In the genomic region with DNA sequence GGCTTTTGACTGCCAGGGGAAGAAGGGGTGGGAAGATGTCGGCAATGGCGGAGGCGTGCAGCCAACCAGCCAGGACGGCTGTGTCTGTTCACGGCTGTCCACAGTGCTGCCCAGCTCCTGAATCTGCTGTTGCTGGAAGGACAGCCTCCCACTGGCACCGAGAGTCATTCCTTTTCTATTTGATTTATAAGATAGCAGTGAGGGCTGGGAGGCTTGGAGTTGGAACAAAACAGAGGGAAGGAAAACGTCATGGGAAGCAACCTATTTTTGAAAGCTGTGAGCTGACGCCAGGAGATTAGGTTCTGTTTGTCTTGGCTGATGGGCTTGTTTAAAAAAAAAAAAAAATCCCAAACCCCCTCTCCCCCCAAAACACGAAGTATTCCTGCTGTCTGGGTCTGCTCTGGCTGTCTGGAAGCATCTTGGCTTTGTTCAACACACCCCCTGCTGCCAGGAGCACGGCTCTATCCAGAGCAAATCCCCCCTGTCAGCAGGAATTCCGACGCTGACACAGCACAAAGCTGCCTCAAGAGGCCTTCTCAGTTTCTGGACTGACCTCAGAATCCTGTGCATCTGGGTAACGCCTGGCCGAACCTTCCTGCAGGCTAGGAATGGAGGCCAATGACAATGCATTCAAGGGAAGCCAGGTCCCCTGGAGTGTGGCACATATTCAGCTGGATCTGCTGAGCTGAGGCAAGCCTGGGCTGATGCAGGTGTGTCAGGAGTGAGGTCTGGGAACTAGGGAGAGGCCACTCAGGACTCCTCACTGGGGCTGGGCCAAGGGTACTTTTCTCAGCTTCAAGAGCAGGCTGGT, we compare ENCODE assay signal across 8 cellular contexts. TPM values are rescaled to one million over a fixed set of nuclear protein-coding genes. Genes with fewer than 3 reads are reported as not detected.
A peak's percentile ranks its signal among the peaks of the same experiment; 100 is the strongest.
DNase-seq lines count a peak whose midpoint lies in the region; ATAC-seq and TF ChIP-seq lines count a peak whose summit lies in the region.

No MANE protein-coding gene starts in this region.

- H3K9me3 ChIP-seq in BE2C (no peaks in the 10 kb centered on the region), SK-N-SH (no peaks in the 10 kb centered on the region), parathyroid adenoma (ENCODE audit: control insufficient read depth, low read length) (no peaks in the 10 kb centered on the region), PC-3 (ENCODE audit: low read length) (no peaks in the 10 kb centered on the region)

- H3K27me3 ChIP-seq in BE2C (no peaks in the 10 kb centered on the region), SK-N-SH (ENCODE audit: insufficient read depth) (no peaks in the 10 kb centered on the region), parathyroid adenoma (ENCODE audit: control insufficient read depth, insufficient read depth, low read length) (no peaks in the 10 kb centered on the region), PC-3 (ENCODE audit: low read length) (no peaks in the 10 kb centered on the region)

- ATAC-seq in HG03439 (IDR thresholded peaks at IDR 0.05; ENCODE audit: unreplicated experiment) = no peak
- no peak for ATAC-seq in activated T-cell treated with anti-CD3 and anti-CD28 coated beads, Interleukin-2, amount 50 U/mL, for 72 hours (replicated peaks in 1 of 2)
- no peak for ATAC-seq in PC-3

- TF ChIP-seq RAD21 in SK-N-SH (IDR thresholded peaks at IDR 0.05; ENCODE audit: low read length) = peak; percentile 20

- H3F3A ChIP-seq in SK-N-SH (replicated peaks; ENCODE audit: insufficient read depth) (peaks cover 30% of the 10 kb centered on the region), PC-3 (ENCODE audit: low read length, unreplicated experiment) (no peaks in the 10 kb centered on the region)

- 30% methylated on average over 14 of the region's 14 CpGs for WGBS in SK-N-SH (ENCODE audit: low lambda C conversion rate)

- BruUV-seq in PC-3 (replicated peaks; lab: Mats Ljungman, UMichigan) = no TSS peak

- CTCF ChIA-PET in SK-N-SH (lab: Yijun Ruan, JAX) = interaction anchor here (0.6 to 5.0 kb wide), 12 partner anchors 11 to 186 kb away, joined by 3 to 37 read pairs (median 9); no protein-coding TSS in a partner anchor
- CTCF ChIA-PET in PC-3 (lab: Charles Lee) = no interaction called here

- POLR2A ChIA-PET in SK-N-SH (lab: Yijun Ruan, JAX) = interaction anchor here (0.7 to 2.2 kb wide), 6 partner anchors 23 to 87 kb away, joined by 3 to 16 read pairs (median 4); a partner anchor contains a TSS
- POLR2A ChIA-PET in PC-3 (lab: Charles Lee; ENCODE audit: unreplicated experiment) = no interaction called here

- TF ChIP-seq EP300 in SK-N-SH (IDR thresholded peaks at IDR 0.05; ENCODE audit: borderline replicate concordance in 1 of 2, low read depth in 1 of 2, low read length in 1 of 2) = no peak; a peak in 1 of 4 replicates

- H3K9ac ChIP-seq in SK-N-SH = peak overlapping the region; percentile 32; the same call in 1 of the 2 replicates
- H3K9ac ChIP-seq in parathyroid adenoma = no peak overlapping the region
- no peak overlapping the region for H3K9ac ChIP-seq in PC-3 (ENCODE audit: low read length)

- H3K36me3 Mint-ChIP-seq in glutamatergic neuron (ENCODE audit: unreplicated experiment) = no peaks in the 10 kb centered on the region
- H3K36me3 Mint-ChIP-seq in activated T-cell treated with anti-CD3 and anti-CD28 coated beads, Interleukin-2, amount 50 U/mL, for 72 hours (ENCODE audit: insufficient read depth in 2 of 2) = peaks cover 0 to 1% of the 10 kb centered on the region in 2 donors

- H3K4me1 ChIP-seq in BE2C (peaks cover 13% of the 10 kb centered on the region), SK-N-SH (ENCODE audit: control insufficient read depth in 1 of 2, insufficient read depth in 2 of 2, low read depth in 1 of 2, low read length in 1 of 2) (peaks cover 15 to 55% of the 10 kb centered on the region in 2 experiments), parathyroid adenoma (peaks cover 48% of the 10 kb centered on the region), PC-3 (ENCODE audit: insufficient read depth, low read length) (peaks cover 13% of the 10 kb centered on the region)

- H3K4me2 ChIP-seq in SK-N-SH (peak overlapping the region; percentile 65), parathyroid adenoma (ENCODE audit: low read length) (peak overlapping the region; percentile 61), PC-3 (ENCODE audit: low read length) (no peak overlapping the region)

- H3K27ac Mint-ChIP-seq in glutamatergic neuron (ENCODE audit: unreplicated experiment) = no peak overlapping the region
- H3K27ac Mint-ChIP-seq in activated T-cell treated with anti-CD3 and anti-CD28 coated beads, Interleukin-2, amount 50 U/mL, for 72 hours = no peak overlapping the region

- no peaks in the 10 kb centered on the region for H3K79me2 ChIP-seq in SK-N-SH (ENCODE audit: insufficient read depth)
- peaks cover 4% of the 10 kb centered on the region for H3K79me2 ChIP-seq in parathyroid adenoma
- H3K79me2 ChIP-seq in PC-3 (ENCODE audit: low read length) = no peaks in the 10 kb centered on the region

- no peak overlapping the region for H3K4me3 ChIP-seq in BE2C (ENCODE audit: low read depth, low read length)
- 0 out of 4 replicates have a peak overlapping the region, but pooled peaks of 1 of the 2 experiments have one; percentile 9 for H3K4me3 ChIP-seq in SK-N-SH (ENCODE audit: low read depth in 2 of 2, low read length in 1 of 2)
- no peak overlapping the region for H3K4me3 ChIP-seq in parathyroid adenoma (ENCODE audit: low read depth, low read length)
- no peak overlapping the region for H3K4me3 ChIP-seq in PC-3 (ENCODE audit: low read length)

- no peaks in the 10 kb centered on the region for H3K36me3 ChIP-seq in BE2C
- H3K36me3 ChIP-seq in SK-N-SH (replicated peaks in 1 of 2; ENCODE audit: control insufficient read depth in 1 of 2, insufficient read depth in 2 of 2, low read length in 1 of 2) = peaks cover 22 to 75% of the 10 kb centered on the region in 2 experiments
- H3K36me3 ChIP-seq in parathyroid adenoma (ENCODE audit: control insufficient read depth, insufficient read depth, low read length) = no peaks in the 10 kb centered on the region
- H3K36me3 ChIP-seq in PC-3 (ENCODE audit: low read depth, low read length) = peaks cover 48% of the 10 kb centered on the region

- intact Hi-C loops in PC-3 (cut with micrococcal nuclease) = no loop called here

- peaks cover 11% of the 10 kb centered on the region for H3K9me3 Mint-ChIP-seq in glutamatergic neuron (ENCODE audit: unreplicated experiment)
- H3K9me3 Mint-ChIP-seq in activated T-cell treated with anti-CD3 and anti-CD28 coated beads, Interleukin-2, amount 50 U/mL, for 72 hours = no peaks in the 10 kb centered on the region

- H3K4me1 Mint-ChIP-seq in glutamatergic neuron (ENCODE audit: low read depth, unreplicated experiment) = peaks cover 42% of the 10 kb centered on the region
- no peaks in the 10 kb centered on the region for H3K4me1 Mint-ChIP-seq in activated T-cell treated with anti-CD3 and anti-CD28 coated beads, Interleukin-2, amount 50 U/mL, for 72 hours (ENCODE audit: low read depth)

- H3K27ac ChIP-seq in SK-N-SH (ENCODE audit: low read depth in 2 of 2, low read length in 1 of 2) (peak overlapping the region; percentile 84 to 99), parathyroid adenoma (peak overlapping the region; percentile 99), PC-3 (ENCODE audit: low read length) (no peak overlapping the region)

- TF ChIP-seq CTCF in BE2C (IDR thresholded peaks at IDR 0.05; ENCODE audit: low read depth, low read length) (no peak), SK-N-SH (IDR thresholded peaks at IDR 0.05) (0 out of 2 replicates have a peak, but pooled peaks have one; percentile 21), glutamatergic neuron (IDR thresholded peaks at IDR 0.05; ENCODE audit: partially characterized antibody, unreplicated experiment) (no peak), parathyroid adenoma (IDR thresholded peaks at IDR 0.05) (peak; percentile 25), PC-3 (conservative IDR thresholded peaks at IDR 0.05; ENCODE audit: low read depth, low read length) (no peak)

- no peak overlapping the region for H2AFZ ChIP-seq in SK-N-SH (ENCODE audit: low read depth)
- H2AFZ ChIP-seq in parathyroid adenoma = peak overlapping the region; percentile 74
- H2AFZ ChIP-seq in PC-3 (ENCODE audit: low read length) = no peak overlapping the region

- DNase-seq in BE2C = peak; percentile 27
- DNase-seq in SK-N-SH = peak; percentile 74
- no peak for DNase-seq in glutamatergic neuron
- DNase-seq in activated T-cell treated with anti-CD3 and anti-CD28 coated beads, Interleukin-2, amount 50 U/mL, for 72 hours = no peak
- DNase-seq in PC-3 = no peak
- DNase-seq in 8988T = no peak

- peak overlapping the region; percentile 32 for H3K4me3 Mint-ChIP-seq in glutamatergic neuron (ENCODE audit: unreplicated experiment)
- H3K4me3 Mint-ChIP-seq in activated T-cell treated with anti-CD3 and anti-CD28 coated beads, Interleukin-2, amount 50 U/mL, for 72 hours = no peak overlapping the region

- peaks cover 7% of the 10 kb centered on the region for H4K20me1 ChIP-seq in SK-N-SH (ENCODE audit: insufficient read depth)
- no peaks in the 10 kb centered on the region for H4K20me1 ChIP-seq in PC-3 (ENCODE audit: low read length)

- H3K9me2 ChIP-seq in SK-N-SH = no peaks in the 10 kb centered on the region
- no peaks in the 10 kb centered on the region for H3K9me2 ChIP-seq in PC-3 (replicated peaks; ENCODE audit: low read length)

- peaks cover 5% of the 10 kb centered on the region for H3K27me3 Mint-ChIP-seq in glutamatergic neuron (ENCODE audit: unreplicated experiment)
- H3K27me3 Mint-ChIP-seq in activated T-cell treated with anti-CD3 and anti-CD28 coated beads, Interleukin-2, amount 50 U/mL, for 72 hours (ENCODE audit: low read depth) = no peaks in the 10 kb centered on the region

TF ChIP-seq in SK-N-SH, 30 proteins besides CTCF, POLR2A, EP300 and RAD21 (continues in another document):
- TF ChIP-seq SMC3 (IDR thresholded peaks at IDR 0.05; ENCODE audit: low read depth, low read length) (peak; percentile 18; the same call in 1 of the 2 replicates), FOXJ3 (CRISPR knock-in tag; IDR thresholded peaks at IDR 0.05) (peak; percentile 68), YY1 (IDR thresholded peaks at IDR 0.05; ENCODE audit: low read depth) (no peak; the same call in 1 of the 2 replicates), MXI1 (IDR thresholded peaks at IDR 0.05; ENCODE audit: low read depth, low read length) (peak; percentile 58; the same call in 1 of the 2 replicates)
- TF ChIP-seq, protein P1, sequence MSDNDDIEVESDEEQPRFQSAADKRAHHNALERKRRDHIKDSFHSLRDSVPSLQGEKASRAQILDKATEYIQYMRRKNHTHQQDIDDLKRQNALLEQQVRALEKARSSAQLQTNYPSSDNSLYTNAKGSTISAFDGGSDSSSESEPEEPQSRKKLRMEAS (IDR thresholded peaks at IDR 0.05; ENCODE audit: low read depth) = peak; percentile 38; the same call in 1 of the 2 replicates

RNA-seq across cellular contexts. Expression of a gene that starts 41.0 kb away (rescaled TPM):
- polyA plus RNA-seq in BE2C (2012; ENCODE audit: insufficient read depth, insufficient read length, low read depth) = 73.2 TPM
- 15.9 and 20.4 TPM in 2 replicates for polyA plus RNA-seq in SK-N-SH (2012; rRNA removed)
- polyA plus RNA-seq in SK-N-SH (2012; cell fraction: cytosol; rRNA removed) = 5.3 and 8.6 TPM in 2 replicates
- 92.2 and 140 TPM in 2 replicates for polyA plus RNA-seq in SK-N-SH (2012; cell fraction: nucleus; rRNA removed)
- 365 TPM for total RNA-seq in glutamatergic neuron (ENCODE audit: unreplicated experiment)
- 100 to 1,000 TPM; 192 to 209 TPM for total RNA-seq in activated T-cell treated with anti-CD3 and anti-CD28 coated beads, Interleukin-2, amount 50 U/mL, for 72 hours
- total RNA-seq in PC-3 (2014; rRNA removed) = 167 and 194 TPM in 2 replicates

Comparison
In these comparisons a context has a peak if more than half of its experiments do, and no peak if none do; other contexts are left out.
1. DNase-seq: peak in BE2C (single experiment) and SK-N-SH (single experiment); none in glutamatergic neuron (single experiment), activated T-cell treated with anti-CD3 and anti-CD28 coated beads, Interleukin-2, amount 50 U/mL, for 72 hours (0 of 2), PC-3 (single experiment) and 8988T (single experiment).
2. CTCF ChIP-seq: peak in SK-N-SH (single experiment) and parathyroid adenoma (single experiment); none in BE2C (single experiment), glutamatergic neuron (single experiment) and PC-3 (single experiment).